ENCODE assay signal across 8 cellular contexts in the genomic region with DNA sequence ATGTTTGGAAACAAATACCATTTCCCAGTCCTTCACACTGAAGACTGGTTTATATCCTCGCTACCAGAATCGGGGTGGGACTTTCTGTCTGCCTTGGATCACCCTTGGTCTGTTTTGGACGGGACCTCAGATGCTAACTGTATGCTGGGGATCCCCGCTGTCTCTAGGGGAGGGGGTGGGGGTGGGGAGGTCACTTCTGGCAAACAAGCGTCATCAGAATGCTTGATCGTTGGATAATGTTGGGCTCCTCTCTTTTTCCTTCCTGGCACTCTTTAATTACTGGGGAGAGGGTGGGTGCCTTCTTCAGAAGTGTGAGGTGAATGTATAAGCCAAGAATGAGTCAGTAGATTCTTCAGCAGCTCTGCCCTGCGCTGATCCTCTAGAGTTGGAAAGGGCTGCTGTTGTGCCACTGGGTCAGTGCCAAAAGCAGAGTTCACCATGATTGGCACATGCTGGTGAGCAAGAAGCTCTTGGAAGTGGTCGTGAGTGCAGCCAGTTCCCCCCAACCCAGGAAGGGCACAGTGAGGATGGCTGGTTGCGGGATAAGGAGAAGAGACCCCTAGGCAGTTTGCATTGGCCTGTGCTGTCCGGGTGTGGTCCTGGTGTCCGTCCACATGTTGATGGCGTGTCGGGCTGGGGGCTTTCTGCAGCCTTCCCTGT. TPM values are rescaled to one million over a fixed set of nuclear protein-coding genes. Genes with fewer than 3 reads are reported as not detected.
DNase-seq lines count a peak whose midpoint lies in the region; ATAC-seq, FAIRE-seq and TF ChIP-seq lines count a peak whose summit lies in the region.

No MANE protein-coding gene starts in this region.

- peak; percentile 14 for ATAC-seq in activated CD8-positive, alpha-beta memory T cell treated with anti-CD3 and anti-CD28 coated beads, Interleukin-2, amount 10 ng/mL, durations not matched to agents 7 days and 5 days
- ATAC-seq in HG02938 (IDR thresholded peaks at IDR 0.05; ENCODE audit: unreplicated experiment) (no peak), GM18519 (IDR thresholded peaks at IDR 0.05; ENCODE audit: low FRiP score, unreplicated experiment) (no peak)

- peaks cover 32% of the 10 kb centered on the region for H4K20me1 ChIP-seq in smooth muscle cell (ENCODE audit: low read depth)

- H3K9me3 ChIP-seq in cardiac muscle cell (ENCODE audit: low read depth) (no peaks in the 10 kb centered on the region), smooth muscle cell (replicated peaks; ENCODE audit: low read depth) (no peaks in the 10 kb centered on the region)

- peak overlapping the region; percentile 95 for H3K27ac Mint-ChIP-seq in activated CD8-positive, alpha-beta memory T cell treated with anti-CD3 and anti-CD28 coated beads, Interleukin-2, amount 10 ng/mL, durations not matched to agents 7 days and 5 days

- no peaks in the 10 kb centered on the region for H3K27me3 ChIP-seq in cardiac muscle cell
- H3K27me3 ChIP-seq in smooth muscle cell (ENCODE audit: low read depth): no peaks in the 10 kb centered on the region

- H3K9ac ChIP-seq in smooth muscle cell (ENCODE audit: low read depth): no peak overlapping the region

- WGBS in smooth muscle cell (ENCODE audit: low lambda C conversion rate): 74% methylated on average over 13 of the region's 13 CpGs

- peaks cover 50% of the 10 kb centered on the region for H3K4me1 ChIP-seq in cardiac muscle cell (ENCODE audit: low read depth)
- peaks cover 16% of the 10 kb centered on the region for H3K4me1 ChIP-seq in smooth muscle cell (ENCODE audit: low read depth)

- H3K79me2 ChIP-seq in smooth muscle cell (ENCODE audit: low read depth): peaks cover 52% of the 10 kb centered on the region

- H3K9me3 Mint-ChIP-seq in activated CD8-positive, alpha-beta memory T cell treated with anti-CD3 and anti-CD28 coated beads, Interleukin-2, amount 10 ng/mL, durations not matched to agents 7 days and 5 days (ENCODE audit: low read depth): no peaks in the 10 kb centered on the region

- H3K27me3 Mint-ChIP-seq in activated CD8-positive, alpha-beta memory T cell treated with anti-CD3 and anti-CD28 coated beads, Interleukin-2, amount 10 ng/mL, durations not matched to agents 7 days and 5 days: no peaks in the 10 kb centered on the region

- H3K27ac ChIP-seq in cardiac muscle cell: peak overlapping the region; percentile 88
- peak overlapping the region; percentile 20 for H3K27ac ChIP-seq in smooth muscle cell (ENCODE audit: low read depth)

- H3F3A ChIP-seq in smooth muscle cell (ENCODE audit: low read depth): peaks cover 14% of the 10 kb centered on the region

- CTCF ChIA-PET in activated CD8-positive, alpha-beta memory T cell treated with anti-CD3 and anti-CD28 coated beads, Interleukin-2, amount 10 ng/mL, durations not matched to agents 7 days and 5 days (lab: Charles Lee): no interaction called here

- FAIRE-seq in GM12891 (lab: Jason Lieb, UNC): peak; percentile 75

- H3K4me3 Mint-ChIP-seq in activated CD8-positive, alpha-beta memory T cell treated with anti-CD3 and anti-CD28 coated beads, Interleukin-2, amount 10 ng/mL, durations not matched to agents 7 days and 5 days: peak overlapping the region; percentile 70

- peak overlapping the region; percentile 49 for H3K4me2 ChIP-seq in smooth muscle cell

- H3K4me3 ChIP-seq in cardiac muscle cell (no peak overlapping the region), smooth muscle cell (no peak overlapping the region)

- TF ChIP-seq CTCF in cardiac muscle cell (IDR thresholded peaks at IDR 0.05; ENCODE audit: low read depth, low read length) (no peak), smooth muscle cell (IDR thresholded peaks at IDR 0.05; ENCODE audit: borderline replicate concordance, insufficient read depth, poor library complexity, severe bottlenecking) (no peak)

- no peak for TF ChIP-seq POLR2A in GM12891 (IDR thresholded peaks at IDR 0.05; ENCODE audit: low read depth, low read length)

- peaks cover 66% of the 10 kb centered on the region for H3K4me1 Mint-ChIP-seq in activated CD8-positive, alpha-beta memory T cell treated with anti-CD3 and anti-CD28 coated beads, Interleukin-2, amount 10 ng/mL, durations not matched to agents 7 days and 5 days

- peaks cover 22% of the 10 kb centered on the region for H3K36me3 Mint-ChIP-seq in activated CD8-positive, alpha-beta memory T cell treated with anti-CD3 and anti-CD28 coated beads, Interleukin-2, amount 10 ng/mL, durations not matched to agents 7 days and 5 days

- H3K36me3 ChIP-seq in cardiac muscle cell (no peaks in the 10 kb centered on the region), smooth muscle cell (ENCODE audit: low read depth) (no peaks in the 10 kb centered on the region)

- no peak overlapping the region for H2AFZ ChIP-seq in smooth muscle cell (ENCODE audit: low read depth)

- DNase-seq in GM12891 (ENCODE audit: insufficient read length, low spot score) (no peak), cardiac muscle cell (ENCODE audit: low read depth in 1 of 2, low spot score in 1 of 2) (peak in 1 of 2 donors; percentile 61), smooth muscle cell (lab: John Stamatoyannopoulos, UW; ENCODE audit: unreplicated experiment) (no peak), NCI-H510A (lab: John Stamatoyannopoulos, UW) (no peak), SHP77 (lab: John Stamatoyannopoulos, UW) (no peak)
- DNase-seq in activated CD8-positive, alpha-beta memory T cell treated with anti-CD3 and anti-CD28 coated beads, Interleukin-2, amount 10 ng/mL, durations not matched to agents 7 days and 5 days: no peak

TF ChIP-seq in GM12891, 5 proteins besides CTCF, POLR2A, EP300 and RAD21:
- TF ChIP-seq POLR2AphosphoS5 (IDR thresholded peaks at IDR 0.05; ENCODE audit: low read depth, low read length) (no peak), PAX5 (IDR thresholded peaks at IDR 0.05; ENCODE audit: insufficient read depth, low read length, severe bottlenecking) (no peak), TAF1 (IDR thresholded peaks at IDR 0.05; ENCODE audit: low read depth, low read length) (no peak), SPI1 (IDR thresholded peaks at IDR 0.05; ENCODE audit: low read depth, low read length) (no peak), POU2F2 (IDR thresholded peaks at IDR 0.05; ENCODE audit: low read depth, low read length) (no peak)

RNA-seq across cellular contexts. Expression of a gene that starts 32.2 kb away (rescaled TPM):
- polyA plus RNA-seq in GM12891 (2012; ENCODE audit: low read depth, missing spikeins): 53.7 TPM
- 10 to 100 TPM; 42.3 to 92.4 TPM for total RNA-seq in activated CD8-positive, alpha-beta memory T cell treated with anti-CD3 and anti-CD28 coated beads, Interleukin-2, amount 10 ng/mL, durations not matched to agents 7 days and 5 days
- total RNA-seq in cardiac muscle cell (21.3 and 40.0 TPM in 2 replicates), smooth muscle cell (10.6 and 12.2 TPM in 2 replicates)
- polyA plus RNA-seq in cardiac muscle cell (21.0 and 44.5 TPM in 2 replicates), smooth muscle cell (14.2 and 19.4 TPM in 2 replicates)
